Comparison of ENCODE assay signal across 1 cellular context in genomic region chr6:166165558-166166313, GRCh38.
TF ChIP-seq lines count a peak whose summit lies in the region.

No MANE protein-coding gene starts in this region.

TF ChIP-seq in GM12878, 131 proteins besides CTCF, POLR2A, EP300 and RAD21 (continued from another document):
- no peak for TF ChIP-seq CUX1 (IDR thresholded peaks at IDR 0.05; ENCODE audit: insufficient replicate concordance, low read depth, low read length)
- TF ChIP-seq, protein P1, sequence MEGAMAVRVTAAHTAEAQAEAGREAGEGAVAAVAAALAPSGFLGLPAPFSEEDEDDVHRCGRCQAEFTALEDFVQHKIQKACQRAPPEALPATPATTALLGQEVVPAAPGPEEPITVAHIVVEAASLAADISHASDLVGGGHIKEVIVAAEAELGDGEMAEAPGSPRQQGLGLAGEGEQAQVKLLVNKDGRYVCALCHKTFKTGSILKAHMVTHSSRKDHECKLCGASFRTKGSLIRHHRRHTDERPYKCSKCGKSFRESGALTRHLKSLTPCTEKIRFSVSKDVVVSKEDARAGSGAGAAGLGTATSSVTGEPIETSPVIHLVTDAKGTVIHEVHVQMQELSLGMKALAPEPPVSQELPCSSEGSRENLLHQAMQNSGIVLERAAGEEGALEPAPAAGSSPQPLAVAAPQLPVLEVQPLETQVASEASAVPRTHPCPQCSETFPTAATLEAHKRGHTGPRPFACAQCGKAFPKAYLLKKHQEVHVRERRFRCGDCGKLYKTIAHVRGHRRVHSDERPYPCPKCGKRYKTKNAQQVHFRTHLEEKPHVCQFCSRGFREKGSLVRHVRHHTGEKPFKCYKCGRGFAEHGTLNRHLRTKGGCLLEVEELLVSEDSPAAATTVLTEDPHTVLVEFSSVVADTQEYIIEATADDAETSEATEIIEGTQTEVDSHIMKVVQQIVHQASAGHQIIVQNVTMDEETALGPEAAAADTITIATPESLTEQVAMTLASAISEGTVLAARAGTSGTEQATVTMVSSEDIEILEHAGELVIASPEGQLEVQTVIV (IDR thresholded peaks at IDR 0.05; ENCODE audit: borderline replicate concordance, partially characterized antibody), result no peak
- no peak for TF ChIP-seq MTA3 (IDR thresholded peaks at IDR 0.05; ENCODE audit: borderline replicate concordance, low read length)
- no peak for TF ChIP-seq POU2F2 (IDR thresholded peaks at IDR 0.05; ENCODE audit: borderline replicate concordance, low read depth, low read length)
- TF ChIP-seq SMC3 (IDR thresholded peaks at IDR 0.05; ENCODE audit: borderline replicate concordance, low read length), result no peak
- no peak for TF ChIP-seq TCF3 (IDR thresholded peaks at IDR 0.05; ENCODE audit: borderline replicate concordance, insufficient read depth, low read depth, low read length)
- no peak for TF ChIP-seq RELA (IDR thresholded peaks at IDR 0.05; ENCODE audit: borderline replicate concordance, partially characterized antibody)
